9 cellular contexts compared by ENCODE assay signal in the genomic region with DNA sequence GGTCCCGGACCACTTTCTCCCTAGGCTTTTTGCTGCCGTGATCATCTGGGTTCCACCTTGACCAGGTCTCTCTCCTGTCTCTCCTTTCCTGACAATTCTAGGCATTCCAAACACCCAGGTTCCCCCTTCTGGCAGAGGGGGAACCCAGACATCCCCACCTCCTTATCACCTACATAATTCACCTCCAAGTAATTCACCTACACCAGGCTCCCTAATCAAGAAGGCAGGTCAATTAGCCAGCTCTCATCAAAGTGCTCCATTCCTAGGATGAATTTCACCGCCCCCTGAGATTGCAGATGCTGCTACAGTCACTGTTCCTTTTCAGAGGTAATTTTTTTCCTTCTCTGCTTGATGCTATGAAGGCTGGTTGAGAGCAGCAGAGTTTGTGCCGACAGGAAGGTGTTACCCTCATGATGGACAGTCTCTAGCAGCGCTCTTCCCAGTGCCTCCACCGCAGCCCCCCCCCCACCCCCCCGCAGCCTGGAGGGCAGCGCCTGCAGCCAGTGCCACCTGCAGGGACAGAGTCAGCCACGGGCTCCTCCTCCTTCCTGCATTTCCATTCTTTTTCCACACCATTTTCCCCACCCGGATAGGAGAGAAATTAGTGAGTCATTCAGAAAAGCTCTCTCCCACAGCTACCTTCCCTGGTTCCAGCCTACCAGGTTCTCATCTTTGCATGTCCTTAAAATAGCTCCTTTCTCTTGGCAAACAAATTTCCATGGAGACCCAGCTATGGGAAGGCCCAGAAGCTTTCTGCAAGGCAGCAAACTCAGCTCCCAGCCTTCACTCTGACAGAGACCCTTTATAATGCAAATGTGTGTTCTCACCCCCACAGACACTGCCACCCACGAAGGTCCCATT. TPM values are rescaled to one million over a fixed set of nuclear protein-coding genes. Genes with fewer than 3 reads are reported as not detected.
DNase-seq lines count a peak whose midpoint lies in the region; ATAC-seq and TF ChIP-seq lines count a peak whose summit lies in the region.
"Had no signal": no experiment of that assay in that cellular context is flagged by ENCODE, and none has a peak within 500 bp of the region (broad histone marks: within the 10 kb centered on the region; RNA-seq: fewer than 3 reads in every experiment).

No MANE protein-coding gene starts in this region.

- WGBS in lower leg skin, 2 donors = 36 to 43% methylated on average over 11 of the region's 11 CpGs

- no peak for TF ChIP-seq POLR2A in lower leg skin (IDR thresholded peaks at IDR 0.05)

- ATAC-seq in HG03469 (IDR thresholded peaks at IDR 0.05; ENCODE audit: unreplicated experiment) = no peak

- peak; percentile 60 for DNase-seq in Ammon's horn (ENCODE audit: low spot score)
- DNase-seq in HK-2 (ENCODE audit: unreplicated experiment) = peak; percentile 83
- peak in 33 of 58 donors; percentile 11 to 86 (median 42) for DNase-seq in anterior cingulate cortex (lab: John Stamatoyannopoulos, UW)
- DNase-seq in kidney tubule cell (ENCODE audit: low spot score) = peak; percentile 94
- DNase-seq in SHP77 treated with DMSO at 0.1 percent for 48 hours (lab: John Stamatoyannopoulos, UW) = no peak
- no peak for DNase-seq in lower leg skin (ENCODE audit: low spot score in 2 of 2)
- no peak for DNase-seq in GM10266 (ENCODE audit: extremely low spot score)
- DNase-seq: cerebellar nuclear complex had no signal

- intact Hi-C loops in lower leg skin (cut with DNase I; ENCODE audit: low total_unique reads) = no loop called here

- no peak overlapping the region for H3K4me3 ChIP-seq in lower leg skin (ENCODE audit: low read depth, poor library complexity, severe bottlenecking)

- TF ChIP-seq CTCF in lower leg skin (IDR thresholded peaks at IDR 0.05) = no peak
- no peak for TF ChIP-seq CTCF in GM10266 (IDR thresholded peaks at IDR 0.05; ENCODE audit: control insufficient read depth, insufficient read depth, low read depth, missing control alignments)

RNA-seq across cellular contexts. Expression of a gene that starts 42.1 kb away (rescaled TPM):
- 10 to 100 TPM; 38.9 to 56.9 (median 40.4) TPM for total RNA-seq in lower leg skin

Comparison
In these comparisons a context has a peak if more than half of its experiments do, and no peak if none do; other contexts are left out.
1. DNase-seq: peak in Ammon's horn (single experiment), HK-2 (single experiment), anterior cingulate cortex (33 of 58) and kidney tubule cell (single experiment); none in SHP77 treated with DMSO at 0.1 percent for 48 hours (single experiment), lower leg skin (0 of 2) and GM10266 (single experiment).